ENCODE assay signal across 3 cellular contexts in the genomic region with DNA sequence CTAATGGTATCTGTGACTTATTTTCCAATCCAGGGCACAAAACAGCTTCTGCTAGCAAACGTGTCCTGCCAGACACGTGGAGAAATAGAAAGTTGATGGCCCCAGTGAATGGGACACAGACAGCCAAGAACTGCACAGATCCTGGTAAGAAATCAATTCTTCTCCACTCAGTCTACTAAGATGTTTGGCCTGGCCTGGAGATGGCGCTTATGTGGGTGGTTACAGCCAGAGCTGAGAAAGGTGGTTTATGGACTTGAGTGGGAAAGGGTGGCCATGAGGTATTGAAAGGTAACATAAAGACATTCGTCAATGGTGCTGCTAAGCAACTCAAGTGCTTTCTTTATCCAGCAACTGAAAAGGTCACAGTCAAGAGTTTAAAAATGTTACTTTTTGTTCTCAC.
TF ChIP-seq lines count a peak whose summit lies in the region.

No MANE protein-coding gene starts in this region.

TF ChIP-seq in SK-N-SH treated with all-trans-retinoic acid at 6 μM for 48 hours, 23 proteins besides CTCF, POLR2A, EP300 and RAD21:
- no peak for TF ChIP-seq ZFP3 (CRISPR knock-in tag; IDR thresholded peaks at IDR 0.05)
- TF ChIP-seq CSDC2 (CRISPR knock-in tag; IDR thresholded peaks at IDR 0.05), result no peak
- TF ChIP-seq, protein P1, sequence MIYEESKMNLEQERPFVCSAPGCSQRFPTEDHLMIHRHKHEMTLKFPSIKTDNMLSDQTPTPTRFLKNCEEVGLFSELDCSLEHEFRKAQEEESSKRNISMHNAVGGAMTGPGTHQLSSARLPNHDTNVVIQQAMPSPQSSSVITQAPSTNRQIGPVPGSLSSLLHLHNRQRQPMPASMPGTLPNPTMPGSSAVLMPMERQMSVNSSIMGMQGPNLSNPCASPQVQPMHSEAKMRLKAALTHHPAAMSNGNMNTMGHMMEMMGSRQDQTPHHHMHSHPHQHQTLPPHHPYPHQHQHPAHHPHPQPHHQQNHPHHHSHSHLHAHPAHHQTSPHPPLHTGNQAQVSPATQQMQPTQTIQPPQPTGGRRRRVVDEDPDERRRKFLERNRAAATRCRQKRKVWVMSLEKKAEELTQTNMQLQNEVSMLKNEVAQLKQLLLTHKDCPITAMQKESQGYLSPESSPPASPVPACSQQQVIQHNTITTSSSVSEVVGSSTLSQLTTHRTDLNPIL (CRISPR knock-in tag; IDR thresholded peaks at IDR 0.05; ENCODE audit: low read depth), result no peak

TF ChIP-seq in SK-N-SH, 30 proteins besides CTCF, POLR2A, EP300 and RAD21:
- TF ChIP-seq, protein P2, sequence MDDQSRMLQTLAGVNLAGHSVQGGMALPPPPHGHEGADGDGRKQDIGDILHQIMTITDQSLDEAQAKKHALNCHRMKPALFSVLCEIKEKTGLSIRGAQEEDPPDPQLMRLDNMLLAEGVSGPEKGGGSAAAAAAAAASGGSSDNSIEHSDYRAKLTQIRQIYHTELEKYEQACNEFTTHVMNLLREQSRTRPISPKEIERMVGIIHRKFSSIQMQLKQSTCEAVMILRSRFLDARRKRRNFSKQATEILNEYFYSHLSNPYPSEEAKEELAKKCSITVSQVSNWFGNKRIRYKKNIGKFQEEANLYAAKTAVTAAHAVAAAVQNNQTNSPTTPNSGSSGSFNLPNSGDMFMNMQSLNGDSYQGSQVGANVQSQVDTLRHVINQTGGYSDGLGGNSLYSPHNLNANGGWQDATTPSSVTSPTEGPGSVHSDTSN (IDR thresholded peaks at IDR 0.05), result no peak
- TF ChIP-seq POLR2AphosphoS5 (IDR thresholded peaks at IDR 0.05; ENCODE audit: low read depth, low read length), result no peak
- TF ChIP-seq GABPA (IDR thresholded peaks at IDR 0.05; ENCODE audit: low read depth), result no peak
- no peak for TF ChIP-seq RFX5 (IDR thresholded peaks at IDR 0.05; ENCODE audit: low read length)
- TF ChIP-seq ELF1 (IDR thresholded peaks at IDR 0.05), result no peak
- TF ChIP-seq CHD2 (IDR thresholded peaks at IDR 0.05; ENCODE audit: low read length, partially characterized antibody), result no peak
- no peak for TF ChIP-seq TAF1 (IDR thresholded peaks at IDR 0.05; ENCODE audit: borderline replicate concordance, low read depth, low read length)
- TF ChIP-seq, protein P3, sequence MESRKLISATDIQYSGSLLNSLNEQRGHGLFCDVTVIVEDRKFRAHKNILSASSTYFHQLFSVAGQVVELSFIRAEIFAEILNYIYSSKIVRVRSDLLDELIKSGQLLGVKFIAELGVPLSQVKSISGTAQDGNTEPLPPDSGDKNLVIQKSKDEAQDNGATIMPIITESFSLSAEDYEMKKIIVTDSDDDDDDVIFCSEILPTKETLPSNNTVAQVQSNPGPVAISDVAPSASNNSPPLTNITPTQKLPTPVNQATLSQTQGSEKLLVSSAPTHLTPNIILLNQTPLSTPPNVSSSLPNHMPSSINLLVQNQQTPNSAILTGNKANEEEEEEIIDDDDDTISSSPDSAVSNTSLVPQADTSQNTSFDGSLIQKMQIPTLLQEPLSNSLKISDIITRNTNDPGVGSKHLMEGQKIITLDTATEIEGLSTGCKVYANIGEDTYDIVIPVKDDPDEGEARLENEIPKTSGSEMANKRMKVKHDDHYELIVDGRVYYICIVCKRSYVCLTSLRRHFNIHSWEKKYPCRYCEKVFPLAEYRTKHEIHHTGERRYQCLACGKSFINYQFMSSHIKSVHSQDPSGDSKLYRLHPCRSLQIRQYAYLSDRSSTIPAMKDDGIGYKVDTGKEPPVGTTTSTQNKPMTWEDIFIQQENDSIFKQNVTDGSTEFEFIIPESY (IDR thresholded peaks at IDR 0.05; ENCODE audit: borderline replicate concordance, low read depth), result no peak
- no peak for TF ChIP-seq GATA2 (CRISPR knock-in tag; IDR thresholded peaks at IDR 0.05)
- TF ChIP-seq, protein P4, sequence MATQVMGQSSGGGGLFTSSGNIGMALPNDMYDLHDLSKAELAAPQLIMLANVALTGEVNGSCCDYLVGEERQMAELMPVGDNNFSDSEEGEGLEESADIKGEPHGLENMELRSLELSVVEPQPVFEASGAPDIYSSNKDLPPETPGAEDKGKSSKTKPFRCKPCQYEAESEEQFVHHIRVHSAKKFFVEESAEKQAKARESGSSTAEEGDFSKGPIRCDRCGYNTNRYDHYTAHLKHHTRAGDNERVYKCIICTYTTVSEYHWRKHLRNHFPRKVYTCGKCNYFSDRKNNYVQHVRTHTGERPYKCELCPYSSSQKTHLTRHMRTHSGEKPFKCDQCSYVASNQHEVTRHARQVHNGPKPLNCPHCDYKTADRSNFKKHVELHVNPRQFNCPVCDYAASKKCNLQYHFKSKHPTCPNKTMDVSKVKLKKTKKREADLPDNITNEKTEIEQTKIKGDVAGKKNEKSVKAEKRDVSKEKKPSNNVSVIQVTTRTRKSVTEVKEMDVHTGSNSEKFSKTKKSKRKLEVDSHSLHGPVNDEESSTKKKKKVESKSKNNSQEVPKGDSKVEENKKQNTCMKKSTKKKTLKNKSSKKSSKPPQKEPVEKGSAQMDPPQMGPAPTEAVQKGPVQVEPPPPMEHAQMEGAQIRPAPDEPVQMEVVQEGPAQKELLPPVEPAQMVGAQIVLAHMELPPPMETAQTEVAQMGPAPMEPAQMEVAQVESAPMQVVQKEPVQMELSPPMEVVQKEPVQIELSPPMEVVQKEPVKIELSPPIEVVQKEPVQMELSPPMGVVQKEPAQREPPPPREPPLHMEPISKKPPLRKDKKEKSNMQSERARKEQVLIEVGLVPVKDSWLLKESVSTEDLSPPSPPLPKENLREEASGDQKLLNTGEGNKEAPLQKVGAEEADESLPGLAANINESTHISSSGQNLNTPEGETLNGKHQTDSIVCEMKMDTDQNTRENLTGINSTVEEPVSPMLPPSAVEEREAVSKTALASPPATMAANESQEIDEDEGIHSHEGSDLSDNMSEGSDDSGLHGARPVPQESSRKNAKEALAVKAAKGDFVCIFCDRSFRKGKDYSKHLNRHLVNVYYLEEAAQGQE (IDR thresholded peaks at IDR 0.05; ENCODE audit: low read depth, low read length), result no peak
- no peak for TF ChIP-seq MEF2A (IDR thresholded peaks at IDR 0.05; ENCODE audit: borderline replicate concordance, low read depth)
- no peak for TF ChIP-seq MXI1 (IDR thresholded peaks at IDR 0.05; ENCODE audit: low read depth, low read length)
- TF ChIP-seq RCOR1 (IDR thresholded peaks at IDR 0.05; ENCODE audit: low read length), result no peak

TF ChIP-seq in GM12878, 131 proteins besides CTCF, POLR2A, EP300 and RAD21:
- TF ChIP-seq SMC3 (IDR thresholded peaks at IDR 0.05; ENCODE audit: borderline replicate concordance, low read length), result 0 out of 2 replicates have a peak, but pooled peaks have one; percentile 6
- TF ChIP-seq, protein P5, sequence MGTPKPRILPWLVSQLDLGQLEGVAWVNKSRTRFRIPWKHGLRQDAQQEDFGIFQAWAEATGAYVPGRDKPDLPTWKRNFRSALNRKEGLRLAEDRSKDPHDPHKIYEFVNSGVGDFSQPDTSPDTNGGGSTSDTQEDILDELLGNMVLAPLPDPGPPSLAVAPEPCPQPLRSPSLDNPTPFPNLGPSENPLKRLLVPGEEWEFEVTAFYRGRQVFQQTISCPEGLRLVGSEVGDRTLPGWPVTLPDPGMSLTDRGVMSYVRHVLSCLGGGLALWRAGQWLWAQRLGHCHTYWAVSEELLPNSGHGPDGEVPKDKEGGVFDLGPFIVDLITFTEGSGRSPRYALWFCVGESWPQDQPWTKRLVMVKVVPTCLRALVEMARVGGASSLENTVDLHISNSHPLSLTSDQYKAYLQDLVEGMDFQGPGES (IDR thresholded peaks at IDR 0.05), result no peak
TF ChIP-seq in GM12878: peak in this region for 1.
